28 cellular contexts compared by ENCODE assay signal in genomic region chr10:35716776-35717175, GRCh38.
"Had no signal": no experiment of that assay in that cellular context is flagged by ENCODE, and none has a peak within 500 bp of the region (broad histone marks: within the 10 kb centered on the region; RNA-seq: fewer than 3 reads in every experiment).

No MANE protein-coding gene starts in this region.

- H3K9me3 ChIP-seq: ascending aorta, neutrophil, right lobe of liver, testis, transverse colon had no signal

- DNase-seq: activated B cell treated with CpG ODN at 0.5 μM for 24 hours; activated CD4-positive, alpha-beta T cell treated with anti-CD3 and anti-CD28 coated beads for 4 hours; activated CD4-positive, alpha-beta T cell treated with anti-CD3 and anti-CD28 coated beads, Interleukin-2, amount 50 U/mL, for 4 hours; activated effector memory CD4-positive, alpha-beta T cell treated with Interleukin-2 at 50 U/mL for 16 hours; activated naive CD4-positive, alpha-beta T cell treated with anti-CD3 and anti-CD28 coated beads for 36 hours; activated naive CD8-positive, alpha-beta T cell treated with anti-CD3 and anti-CD28 coated beads for 36 hours; activated T-cell treated with anti-CD3 and anti-CD28 coated beads for 4 hours; activated T-cell treated with anti-CD3 and anti-CD28 coated beads, Interleukin-2, amount 50 U/mL, for 72 hours; dorsolateral prefrontal cortex; effector memory CD4-positive, alpha-beta T cell; foreskin fibroblast; head of caudate nucleus; hippocampal formation; immature natural killer cell; kidney; left ventricle myocardium superior; naive B cell; nephron progenitor cell; right lobe of liver; stimulated activated CD4-positive, alpha-beta T cell treated with anti-CD3 and anti-CD28 coated beads, Interleukin-12 subunit alpha, Interleukin-12 subunit beta, amount 100 ng/mL, for 4 hours; stimulated activated CD4-positive, alpha-beta T cell treated with anti-CD3 and anti-CD28 coated beads, Interleukin-4, amount 100 ng/mL, for 1 hour; stimulated activated naive CD8-positive, alpha-beta T cell treated with anti-CD3 and anti-CD28 coated beads, Interleukin-15, Interleukin-2, amounts not matched to agents 100 U/mL and 50 U/mL, for 24 hours; T-cell; testis; transverse colon had no signal

- H3K4me1 ChIP-seq: ascending aorta, right lobe of liver, testis, transverse colon had no signal

- H3K27me3 ChIP-seq: ascending aorta, neutrophil, right lobe of liver, testis, transverse colon had no signal

- ATAC-seq: activated T-cell treated with anti-CD3 and anti-CD28 coated beads, Interleukin-2, amount 50 U/mL, for 72 hours; left ventricle myocardium superior; stimulated activated naive CD8-positive, alpha-beta T cell treated with anti-CD3 and anti-CD28 coated beads, Interleukin-15, Interleukin-2, amounts not matched to agents 100 U/mL and 50 U/mL, for 24 hours; T-cell had no signal

- H3K27ac ChIP-seq: ascending aorta, coronary artery, dorsolateral prefrontal cortex, neutrophil, right lobe of liver, testis, transverse colon had no signal

- H3K4me3 ChIP-seq: ascending aorta, coronary artery, dorsolateral prefrontal cortex, right lobe of liver, testis, transverse colon had no signal

- H3K36me3 ChIP-seq: ascending aorta, neutrophil, right lobe of liver, transverse colon had no signal

- FAIRE-seq: kidney had no signal
